In the genomic region with DNA sequence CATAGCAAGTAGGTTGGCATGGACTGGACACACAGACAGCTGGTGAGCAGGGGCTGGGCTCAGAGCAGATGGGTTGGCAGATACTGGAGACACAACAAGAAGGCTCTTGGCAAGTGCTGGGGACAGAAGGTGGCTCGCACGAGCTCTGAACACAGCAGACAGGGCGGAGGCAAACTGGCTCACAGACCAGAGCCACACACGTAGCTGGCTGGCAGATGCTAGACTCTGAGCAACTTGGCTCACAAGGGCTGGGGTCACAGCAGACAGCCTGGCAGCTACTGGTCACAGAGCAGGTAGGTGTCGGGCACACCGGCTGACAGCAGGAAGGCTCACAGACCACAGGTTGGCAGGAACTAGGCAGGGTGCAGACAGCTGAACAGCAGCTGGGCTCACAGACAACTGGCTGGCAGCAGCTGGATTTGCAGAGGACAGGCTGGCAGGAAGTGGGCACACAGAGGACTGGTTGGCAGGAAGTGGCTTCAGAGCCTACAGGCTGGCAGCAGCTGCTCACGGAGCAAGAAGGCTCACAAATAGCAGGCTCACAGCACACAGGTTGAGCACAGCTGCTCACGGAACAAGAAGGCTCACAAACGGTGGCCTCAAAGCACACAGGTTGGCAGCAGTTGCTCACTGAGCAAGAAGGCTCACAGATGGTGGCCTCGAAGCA, we compare ENCODE assay signal across 8 cellular contexts. TPM values are rescaled to one million over a fixed set of nuclear protein-coding genes. Genes with fewer than 3 reads are reported as not detected.
A peak's percentile ranks its signal among the peaks of the same experiment; 100 is the strongest.
DNase-seq lines count a peak whose midpoint lies in the region; ATAC-seq lines count a peak whose summit lies in the region.
"Had no signal": no experiment of that assay in that cellular context is flagged by ENCODE, and none has a peak within 500 bp of the region (broad histone marks: within the 10 kb centered on the region; RNA-seq: fewer than 3 reads in every experiment).

No MANE protein-coding gene starts in this region.

- H3K9me3 Mint-ChIP-seq in activated naive CD8-positive, alpha-beta T cell treated with anti-CD3 and anti-CD28 coated beads, Interleukin-2, amount 50 U/mL, for 24 hours, result no peaks in the 10 kb centered on the region
- H3K9me3 Mint-ChIP-seq in natural killer cell treated with Interleukin-12 subunit alpha and Interleukin-12 subunit beta and Interleukin-15 and Interleukin-18, amount 100 ng/mL, for 72 hours, result no peaks in the 10 kb centered on the region

- H3K27ac ChIP-seq in SJCRH30, result peak overlapping the region; percentile 14; the same call in 1 of the 2 replicates
- no peak overlapping the region for H3K27ac ChIP-seq in aorta (ENCODE audit: low read depth in 1 of 2, low read length in 2 of 2)

- peak overlapping the region; percentile 78 for H3K27ac Mint-ChIP-seq in activated naive CD8-positive, alpha-beta T cell treated with anti-CD3 and anti-CD28 coated beads, Interleukin-2, amount 50 U/mL, for 24 hours
- H3K27ac Mint-ChIP-seq in natural killer cell treated with Interleukin-12 subunit alpha and Interleukin-12 subunit beta and Interleukin-15 and Interleukin-18, amount 100 ng/mL, for 72 hours, result peak overlapping the region; percentile 21 to 60

- no peaks in the 10 kb centered on the region for H3K36me3 ChIP-seq in SJCRH30
- no peaks in the 10 kb centered on the region for H3K36me3 ChIP-seq in aorta (ENCODE audit: control insufficient read depth in 1 of 2, insufficient read depth in 2 of 2, low read length in 1 of 2)

- intact Hi-C loops in aorta (cut with DNase I), result no loop called here

- ATAC-seq in HG02759 (IDR thresholded peaks at IDR 0.05; ENCODE audit: unreplicated experiment) (peak; percentile 60), aorta (ENCODE audit: low FRiP score) (peak; percentile 60), GM18868 (IDR thresholded peaks at IDR 0.05; ENCODE audit: unreplicated experiment) (no peak), HG02884 (IDR thresholded peaks at IDR 0.05; ENCODE audit: unreplicated experiment) (no peak)
- peak; percentile 73 for ATAC-seq in activated naive CD8-positive, alpha-beta T cell treated with anti-CD3 and anti-CD28 coated beads, Interleukin-2, amount 50 U/mL, for 24 hours
- ATAC-seq in natural killer cell treated with Interleukin-12 subunit alpha and Interleukin-12 subunit beta and Interleukin-15 and Interleukin-18, amount 100 ng/mL, for 72 hours, result peak; percentile 83

- H3K4me1 ChIP-seq in SJCRH30 (peaks cover 17% of the 10 kb centered on the region), aorta (ENCODE audit: control insufficient read depth in 1 of 2, insufficient read depth in 2 of 2, low read length in 2 of 2) (no peaks in the 10 kb centered on the region)

- H3K27me3 ChIP-seq in SJCRH30 (no peaks in the 10 kb centered on the region), aorta (ENCODE audit: control insufficient read depth in 1 of 2, insufficient read depth in 2 of 2, low read length in 1 of 2) (no peaks in the 10 kb centered on the region)

- no peaks in the 10 kb centered on the region for H3K27me3 Mint-ChIP-seq in activated naive CD8-positive, alpha-beta T cell treated with anti-CD3 and anti-CD28 coated beads, Interleukin-2, amount 50 U/mL, for 24 hours
- peaks cover 4 to 6% of the 10 kb centered on the region in 2 donors for H3K27me3 Mint-ChIP-seq in natural killer cell treated with Interleukin-12 subunit alpha and Interleukin-12 subunit beta and Interleukin-15 and Interleukin-18, amount 100 ng/mL, for 72 hours

- H3K4me3 ChIP-seq in SJCRH30 (no peak overlapping the region), aorta (ENCODE audit: low read length in 2 of 2) (no peak overlapping the region)

- no peaks in the 10 kb centered on the region for H3K36me3 Mint-ChIP-seq in activated naive CD8-positive, alpha-beta T cell treated with anti-CD3 and anti-CD28 coated beads, Interleukin-2, amount 50 U/mL, for 24 hours (ENCODE audit: low read depth)
- H3K36me3 Mint-ChIP-seq in natural killer cell treated with Interleukin-12 subunit alpha and Interleukin-12 subunit beta and Interleukin-15 and Interleukin-18, amount 100 ng/mL, for 72 hours, result no peaks in the 10 kb centered on the region

- H3K4me1 Mint-ChIP-seq in activated naive CD8-positive, alpha-beta T cell treated with anti-CD3 and anti-CD28 coated beads, Interleukin-2, amount 50 U/mL, for 24 hours, result peaks cover 44% of the 10 kb centered on the region
- peaks cover 30 to 40% of the 10 kb centered on the region in 2 donors for H3K4me1 Mint-ChIP-seq in natural killer cell treated with Interleukin-12 subunit alpha and Interleukin-12 subunit beta and Interleukin-15 and Interleukin-18, amount 100 ng/mL, for 72 hours (ENCODE audit: low read depth in 2 of 2)

- WGBS in aorta, 2 donors, result 27 to 36% methylated on average over 10 of the region's 10 CpGs

- peak; percentile 33 to 47 for DNase-seq in SJCRH30
- DNase-seq in activated naive CD8-positive, alpha-beta T cell treated with anti-CD3 and anti-CD28 coated beads, Interleukin-2, amount 50 U/mL, for 24 hours, result peak; percentile 49
- no peak for DNase-seq in natural killer cell treated with Interleukin-12 subunit alpha and Interleukin-12 subunit beta and Interleukin-15 and Interleukin-18, amount 100 ng/mL, for 72 hours (ENCODE audit: low spot score)
- peak; percentile 69 to 70 for DNase-seq in aorta

- H3K4me3 Mint-ChIP-seq in activated naive CD8-positive, alpha-beta T cell treated with anti-CD3 and anti-CD28 coated beads, Interleukin-2, amount 50 U/mL, for 24 hours, result peak overlapping the region; percentile 32
- H3K4me3 Mint-ChIP-seq in natural killer cell treated with Interleukin-12 subunit alpha and Interleukin-12 subunit beta and Interleukin-15 and Interleukin-18, amount 100 ng/mL, for 72 hours, result peak overlapping the region; percentile 78

- H3K9me3 ChIP-seq in SJCRH30 (replicated peaks) (no peaks in the 10 kb centered on the region), aorta (ENCODE audit: control insufficient read depth, low read length) (no peaks in the 10 kb centered on the region)

RNA-seq across cellular contexts. Expression of a gene that starts 0.7 kb away (rescaled TPM):
- not detected in 2 replicates for total RNA-seq in SJCRH30 (2014; rRNA removed; shearing (Covaris generic))
- total RNA-seq in natural killer cell treated with Interleukin-12 subunit alpha and Interleukin-12 subunit beta and Interleukin-15 and Interleukin-18, amount 100 ng/mL, for 72 hours, result not detected
- total RNA-seq in aorta, result not detected
- polyA plus RNA-seq in aorta, result not detected
- total RNA-seq: M059J had no signal

RNA-seq across cellular contexts. Expression of a gene that starts 5.7 kb away (rescaled TPM):
- not detected in 2 replicates for total RNA-seq in SJCRH30 (2014; rRNA removed; shearing (Covaris generic))
- not detected for total RNA-seq in natural killer cell treated with Interleukin-12 subunit alpha and Interleukin-12 subunit beta and Interleukin-15 and Interleukin-18, amount 100 ng/mL, for 72 hours
- total RNA-seq in aorta, result not detected
- not detected for polyA plus RNA-seq in aorta
- total RNA-seq: M059J had no signal

RNA-seq across cellular contexts. Expression of a gene that starts 7.1 kb away (rescaled TPM):
- not detected in 2 replicates for total RNA-seq in SJCRH30 (2014; rRNA removed; shearing (Covaris generic))
- not detected for total RNA-seq in natural killer cell treated with Interleukin-12 subunit alpha and Interleukin-12 subunit beta and Interleukin-15 and Interleukin-18, amount 100 ng/mL, for 72 hours
- total RNA-seq in aorta, result not detected
- not detected for polyA plus RNA-seq in aorta
- total RNA-seq: M059J had no signal

RNA-seq across cellular contexts. Expression of a gene that starts 32.9 kb away (rescaled TPM):
- not detected in 2 replicates for total RNA-seq in SJCRH30 (2014; rRNA removed; shearing (Covaris generic))
- total RNA-seq in natural killer cell treated with Interleukin-12 subunit alpha and Interleukin-12 subunit beta and Interleukin-15 and Interleukin-18, amount 100 ng/mL, for 72 hours, result not detected
- not detected for total RNA-seq in aorta
- not detected for polyA plus RNA-seq in aorta
- total RNA-seq: M059J had no signal

RNA-seq across cellular contexts. Expression of a gene that starts 42.2 kb away (rescaled TPM):
- total RNA-seq in SJCRH30 (2014; rRNA removed; shearing (Covaris generic)), result not detected in 2 replicates
- total RNA-seq in natural killer cell treated with Interleukin-12 subunit alpha and Interleukin-12 subunit beta and Interleukin-15 and Interleukin-18, amount 100 ng/mL, for 72 hours, result not detected
- not detected for total RNA-seq in aorta
- not detected for polyA plus RNA-seq in aorta

Comparison
In these comparisons a context has a peak if more than half of its experiments do, and no peak if none do; other contexts are left out.
1. ATAC-seq: peak in HG02759 (single experiment), activated naive CD8-positive, alpha-beta T cell treated with anti-CD3 and anti-CD28 coated beads, Interleukin-2, amount 50 U/mL, for 24 hours (single experiment), natural killer cell treated with Interleukin-12 subunit alpha and Interleukin-12 subunit beta and Interleukin-15 and Interleukin-18, amount 100 ng/mL, for 72 hours (2 of 2) and aorta (single experiment); none in GM18868 (single experiment) and HG02884 (single experiment).